In genomic region chr6:167102318-167102717, GRCh38 we compare ENCODE assay signal across 26 cellular contexts. TPM values are rescaled to one million over a fixed set of nuclear protein-coding genes. Genes with fewer than 3 reads are reported as not detected.
"Had no signal": no experiment of that assay in that cellular context is flagged by ENCODE, and none has a peak within 500 bp of the region (broad histone marks: within the 10 kb centered on the region; RNA-seq: fewer than 3 reads in every experiment).

No MANE protein-coding gene starts in this region.

- H3K4me3 ChIP-seq: breast epithelium, MG63, Peyer's patch had no signal

- H3K9me3 Mint-ChIP-seq: activated CD4-positive, alpha-beta memory T cell treated with anti-CD3 and anti-CD28 coated beads for 36 hours had no signal

- H3K27ac Mint-ChIP-seq: activated CD4-positive, alpha-beta memory T cell treated with anti-CD3 and anti-CD28 coated beads for 36 hours; activated CD4-positive, alpha-beta T cell treated with anti-CD3 and anti-CD28 coated beads, Interleukin-2, amount 10 ng/mL, durations not matched to agents 7 days and 5 days had no signal

- DNase-seq: activated CD4-positive, alpha-beta memory T cell treated with anti-CD3 and anti-CD28 coated beads for 36 hours; activated CD4-positive, alpha-beta T cell treated with anti-CD3 and anti-CD28 coated beads, Interleukin-2, amount 10 ng/mL, durations not matched to agents 7 days and 5 days; activated CD4-positive, CD25-positive, alpha-beta regulatory T cell; activated CD8-positive, alpha-beta memory T cell treated with anti-CD3 and anti-CD28 coated beads, Interleukin-2, amount 50 U/mL, for 4 hours; activated naive CD4-positive, alpha-beta T cell treated with anti-CD3 and anti-CD28 coated beads, Interleukin-2, amount 50 U/mL, for 16 hours; activated naive CD8-positive, alpha-beta T cell treated with anti-CD3 and anti-CD28 coated beads, Interleukin-2, amount 10 ng/mL, durations not matched to agents 7 days and 5 days; caudate nucleus; MG63; MV-4-11; NCI-H1092 treated with DMSO at 0.1 percent for 48 hours; NCI-H1417 treated with DMSO at 0.1 percent for 48 hours; NCI-H1694; NCI-H2029; NCI-H2107; NCI-H2171 treated with DMSO at 0.1 percent for 48 hours; NCI-H226; NCI-H526 treated with DMSO at 0.1 percent for 48 hours; NCI-H82; SHP77; T-helper 2 cell; T1000 had no signal

- H3K27me3 ChIP-seq: breast epithelium, MG63, Peyer's patch had no signal

- H3K4me1 ChIP-seq: breast epithelium had no signal

- H3K4me3 Mint-ChIP-seq: activated CD4-positive, alpha-beta memory T cell treated with anti-CD3 and anti-CD28 coated beads for 36 hours; activated CD4-positive, alpha-beta T cell treated with anti-CD3 and anti-CD28 coated beads, Interleukin-2, amount 10 ng/mL, durations not matched to agents 7 days and 5 days; activated naive CD8-positive, alpha-beta T cell treated with anti-CD3 and anti-CD28 coated beads, Interleukin-2, amount 10 ng/mL, durations not matched to agents 7 days and 5 days had no signal

- H3K27ac ChIP-seq: breast epithelium had no signal

- H3K9me3 ChIP-seq: breast epithelium, MG63, Peyer's patch had no signal

- H3K27me3 Mint-ChIP-seq: activated CD4-positive, alpha-beta memory T cell treated with anti-CD3 and anti-CD28 coated beads for 36 hours; activated CD4-positive, alpha-beta T cell treated with anti-CD3 and anti-CD28 coated beads, Interleukin-2, amount 10 ng/mL, durations not matched to agents 7 days and 5 days had no signal

- H3K36me3 Mint-ChIP-seq: activated CD4-positive, alpha-beta memory T cell treated with anti-CD3 and anti-CD28 coated beads for 36 hours; activated naive CD8-positive, alpha-beta T cell treated with anti-CD3 and anti-CD28 coated beads, Interleukin-2, amount 10 ng/mL, durations not matched to agents 7 days and 5 days had no signal

- H3K36me3 ChIP-seq: breast epithelium, MG63, Peyer's patch had no signal

RNA-seq across cellular contexts. Expression of gene CCR6, which starts 20.6 kb away (rescaled TPM):
- total RNA-seq: NCI-H460, SK-MEL-5 had no signal
- polyA plus RNA-seq: aorta had no signal

RNA-seq across cellular contexts. Expression of gene GPR31, which starts 55.5 kb away (rescaled TPM):
- total RNA-seq: activated CD4-positive, alpha-beta memory T cell treated with anti-CD3 and anti-CD28 coated beads for 36 hours; activated CD4-positive, alpha-beta T cell treated with anti-CD3 and anti-CD28 coated beads, Interleukin-2, amount 10 ng/mL, durations not matched to agents 7 days and 5 days; activated naive CD8-positive, alpha-beta T cell treated with anti-CD3 and anti-CD28 coated beads, Interleukin-2, amount 10 ng/mL, durations not matched to agents 7 days and 5 days; aorta; breast epithelium; NCI-H460; Peyer's patch; SK-MEL-5 had no signal
- polyA plus RNA-seq: aorta had no signal
